Comparison of ENCODE assay signal across 7 cellular contexts in genomic region chr12:2336409-2336829, GRCh38.
A peak's percentile ranks its signal among the peaks of the same experiment; 100 is the strongest.
DNase-seq lines count a peak whose midpoint lies in the region; ATAC-seq, FAIRE-seq and TF ChIP-seq lines count a peak whose summit lies in the region.

No MANE protein-coding gene starts in this region.

- H2AFZ ChIP-seq in smooth muscle cell (ENCODE audit: low read depth), result no peak overlapping the region

- H3K4me2 ChIP-seq in smooth muscle cell, result peak overlapping the region; percentile 83

- DNase-seq in RCC 7860 (ENCODE audit: low spot score), result peak; percentile 84
- DNase-seq in fibroblast of the aortic adventitia (ENCODE audit: low read depth), result peak; percentile 94
- peak; percentile 17 for DNase-seq in smooth muscle cell (lab: John Stamatoyannopoulos, UW; ENCODE audit: unreplicated experiment)
- DNase-seq in pons (ENCODE audit: low spot score), result no peak
- no peak for DNase-seq in cortex of kidney (lab: John Stamatoyannopoulos, UW)

- H3K4me3 ChIP-seq in fibroblast of the aortic adventitia (ENCODE audit: low read depth, low read length) (no peak overlapping the region), smooth muscle cell (no peak overlapping the region)

- H3K4me1 ChIP-seq in smooth muscle cell (ENCODE audit: low read depth), result peaks cover 31% of the 10 kb centered on the region

- FAIRE-seq in RCC 7860 (lab: Jason Lieb, UNC), result peak; percentile 96

- peak; percentile 88 for ATAC-seq in GM18858 (IDR thresholded peaks at IDR 0.05; ENCODE audit: unreplicated experiment)
- ATAC-seq in HG02884 (IDR thresholded peaks at IDR 0.05; ENCODE audit: unreplicated experiment), result peak; percentile 90

- TF ChIP-seq CTCF in fibroblast of the aortic adventitia (IDR thresholded peaks at IDR 0.05; ENCODE audit: insufficient read depth, low read length) (no peak), smooth muscle cell (IDR thresholded peaks at IDR 0.05; ENCODE audit: borderline replicate concordance, insufficient read depth, poor library complexity, severe bottlenecking) (no peak)

- no peaks in the 10 kb centered on the region for H4K20me1 ChIP-seq in smooth muscle cell (ENCODE audit: low read depth)

- H3K36me3 ChIP-seq in smooth muscle cell (ENCODE audit: low read depth), result no peaks in the 10 kb centered on the region

- H3F3A ChIP-seq in smooth muscle cell (ENCODE audit: low read depth), result peaks cover 22% of the 10 kb centered on the region

- H3K79me2 ChIP-seq in smooth muscle cell (ENCODE audit: low read depth), result no peaks in the 10 kb centered on the region

- H3K27ac ChIP-seq in smooth muscle cell (ENCODE audit: low read depth), result peak overlapping the region; percentile 98

- 5% methylated on average over 5 of the region's 5 CpGs for WGBS in smooth muscle cell (ENCODE audit: low lambda C conversion rate)

- H3K9me3 ChIP-seq in smooth muscle cell (replicated peaks; ENCODE audit: low read depth), result no peaks in the 10 kb centered on the region

- H3K9ac ChIP-seq in smooth muscle cell (ENCODE audit: low read depth), result peak overlapping the region; percentile 91

- H3K27me3 ChIP-seq in smooth muscle cell (ENCODE audit: low read depth), result no peaks in the 10 kb centered on the region

Comparison
In these comparisons a context has a peak if more than half of its experiments do, and no peak if none do; other contexts are left out.
1. DNase-seq: peak in RCC 7860 (single experiment), fibroblast of the aortic adventitia (single experiment) and smooth muscle cell (single experiment); none in pons (single experiment) and cortex of kidney (single experiment).